Comparison of ENCODE assay signal across 1 cellular context in the genomic region with DNA sequence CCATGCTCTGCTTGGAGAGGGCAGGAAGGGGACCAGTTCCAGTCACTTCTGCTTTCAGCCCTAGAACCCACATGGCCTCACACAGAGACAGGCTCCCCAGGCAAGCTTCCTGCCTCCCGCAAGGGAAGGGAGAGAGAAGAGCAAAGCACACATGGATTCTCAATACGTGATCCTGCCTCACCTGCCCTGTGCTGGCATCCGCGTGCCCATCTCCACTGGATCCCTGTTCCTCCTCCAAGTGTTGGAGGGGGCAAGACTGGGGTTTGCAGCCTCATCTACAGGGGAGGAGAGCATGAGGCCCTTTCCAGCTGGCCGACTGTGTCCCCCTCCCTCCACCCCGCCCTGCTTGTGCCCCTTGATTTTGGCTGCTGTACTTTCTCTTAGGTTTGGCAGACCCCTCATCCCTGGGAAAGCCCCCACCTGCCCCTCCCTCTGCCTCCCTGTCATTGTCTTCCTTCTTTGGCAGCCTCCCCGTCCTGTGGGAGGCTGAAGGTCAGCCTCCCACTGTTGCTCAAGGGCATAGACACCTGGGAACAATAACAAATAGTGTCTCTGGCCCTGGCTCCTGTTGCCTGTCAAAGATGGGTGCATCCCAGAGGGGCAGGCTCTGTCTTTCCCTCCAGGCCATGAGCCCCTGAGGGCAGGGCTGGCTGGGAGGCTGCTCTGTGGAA.
TF ChIP-seq lines count a peak whose summit lies in the region.

No MANE protein-coding gene starts in this region.

TF ChIP-seq in H1, 55 proteins besides CTCF, POLR2A, EP300 and RAD21:
- TF ChIP-seq, protein P1, sequence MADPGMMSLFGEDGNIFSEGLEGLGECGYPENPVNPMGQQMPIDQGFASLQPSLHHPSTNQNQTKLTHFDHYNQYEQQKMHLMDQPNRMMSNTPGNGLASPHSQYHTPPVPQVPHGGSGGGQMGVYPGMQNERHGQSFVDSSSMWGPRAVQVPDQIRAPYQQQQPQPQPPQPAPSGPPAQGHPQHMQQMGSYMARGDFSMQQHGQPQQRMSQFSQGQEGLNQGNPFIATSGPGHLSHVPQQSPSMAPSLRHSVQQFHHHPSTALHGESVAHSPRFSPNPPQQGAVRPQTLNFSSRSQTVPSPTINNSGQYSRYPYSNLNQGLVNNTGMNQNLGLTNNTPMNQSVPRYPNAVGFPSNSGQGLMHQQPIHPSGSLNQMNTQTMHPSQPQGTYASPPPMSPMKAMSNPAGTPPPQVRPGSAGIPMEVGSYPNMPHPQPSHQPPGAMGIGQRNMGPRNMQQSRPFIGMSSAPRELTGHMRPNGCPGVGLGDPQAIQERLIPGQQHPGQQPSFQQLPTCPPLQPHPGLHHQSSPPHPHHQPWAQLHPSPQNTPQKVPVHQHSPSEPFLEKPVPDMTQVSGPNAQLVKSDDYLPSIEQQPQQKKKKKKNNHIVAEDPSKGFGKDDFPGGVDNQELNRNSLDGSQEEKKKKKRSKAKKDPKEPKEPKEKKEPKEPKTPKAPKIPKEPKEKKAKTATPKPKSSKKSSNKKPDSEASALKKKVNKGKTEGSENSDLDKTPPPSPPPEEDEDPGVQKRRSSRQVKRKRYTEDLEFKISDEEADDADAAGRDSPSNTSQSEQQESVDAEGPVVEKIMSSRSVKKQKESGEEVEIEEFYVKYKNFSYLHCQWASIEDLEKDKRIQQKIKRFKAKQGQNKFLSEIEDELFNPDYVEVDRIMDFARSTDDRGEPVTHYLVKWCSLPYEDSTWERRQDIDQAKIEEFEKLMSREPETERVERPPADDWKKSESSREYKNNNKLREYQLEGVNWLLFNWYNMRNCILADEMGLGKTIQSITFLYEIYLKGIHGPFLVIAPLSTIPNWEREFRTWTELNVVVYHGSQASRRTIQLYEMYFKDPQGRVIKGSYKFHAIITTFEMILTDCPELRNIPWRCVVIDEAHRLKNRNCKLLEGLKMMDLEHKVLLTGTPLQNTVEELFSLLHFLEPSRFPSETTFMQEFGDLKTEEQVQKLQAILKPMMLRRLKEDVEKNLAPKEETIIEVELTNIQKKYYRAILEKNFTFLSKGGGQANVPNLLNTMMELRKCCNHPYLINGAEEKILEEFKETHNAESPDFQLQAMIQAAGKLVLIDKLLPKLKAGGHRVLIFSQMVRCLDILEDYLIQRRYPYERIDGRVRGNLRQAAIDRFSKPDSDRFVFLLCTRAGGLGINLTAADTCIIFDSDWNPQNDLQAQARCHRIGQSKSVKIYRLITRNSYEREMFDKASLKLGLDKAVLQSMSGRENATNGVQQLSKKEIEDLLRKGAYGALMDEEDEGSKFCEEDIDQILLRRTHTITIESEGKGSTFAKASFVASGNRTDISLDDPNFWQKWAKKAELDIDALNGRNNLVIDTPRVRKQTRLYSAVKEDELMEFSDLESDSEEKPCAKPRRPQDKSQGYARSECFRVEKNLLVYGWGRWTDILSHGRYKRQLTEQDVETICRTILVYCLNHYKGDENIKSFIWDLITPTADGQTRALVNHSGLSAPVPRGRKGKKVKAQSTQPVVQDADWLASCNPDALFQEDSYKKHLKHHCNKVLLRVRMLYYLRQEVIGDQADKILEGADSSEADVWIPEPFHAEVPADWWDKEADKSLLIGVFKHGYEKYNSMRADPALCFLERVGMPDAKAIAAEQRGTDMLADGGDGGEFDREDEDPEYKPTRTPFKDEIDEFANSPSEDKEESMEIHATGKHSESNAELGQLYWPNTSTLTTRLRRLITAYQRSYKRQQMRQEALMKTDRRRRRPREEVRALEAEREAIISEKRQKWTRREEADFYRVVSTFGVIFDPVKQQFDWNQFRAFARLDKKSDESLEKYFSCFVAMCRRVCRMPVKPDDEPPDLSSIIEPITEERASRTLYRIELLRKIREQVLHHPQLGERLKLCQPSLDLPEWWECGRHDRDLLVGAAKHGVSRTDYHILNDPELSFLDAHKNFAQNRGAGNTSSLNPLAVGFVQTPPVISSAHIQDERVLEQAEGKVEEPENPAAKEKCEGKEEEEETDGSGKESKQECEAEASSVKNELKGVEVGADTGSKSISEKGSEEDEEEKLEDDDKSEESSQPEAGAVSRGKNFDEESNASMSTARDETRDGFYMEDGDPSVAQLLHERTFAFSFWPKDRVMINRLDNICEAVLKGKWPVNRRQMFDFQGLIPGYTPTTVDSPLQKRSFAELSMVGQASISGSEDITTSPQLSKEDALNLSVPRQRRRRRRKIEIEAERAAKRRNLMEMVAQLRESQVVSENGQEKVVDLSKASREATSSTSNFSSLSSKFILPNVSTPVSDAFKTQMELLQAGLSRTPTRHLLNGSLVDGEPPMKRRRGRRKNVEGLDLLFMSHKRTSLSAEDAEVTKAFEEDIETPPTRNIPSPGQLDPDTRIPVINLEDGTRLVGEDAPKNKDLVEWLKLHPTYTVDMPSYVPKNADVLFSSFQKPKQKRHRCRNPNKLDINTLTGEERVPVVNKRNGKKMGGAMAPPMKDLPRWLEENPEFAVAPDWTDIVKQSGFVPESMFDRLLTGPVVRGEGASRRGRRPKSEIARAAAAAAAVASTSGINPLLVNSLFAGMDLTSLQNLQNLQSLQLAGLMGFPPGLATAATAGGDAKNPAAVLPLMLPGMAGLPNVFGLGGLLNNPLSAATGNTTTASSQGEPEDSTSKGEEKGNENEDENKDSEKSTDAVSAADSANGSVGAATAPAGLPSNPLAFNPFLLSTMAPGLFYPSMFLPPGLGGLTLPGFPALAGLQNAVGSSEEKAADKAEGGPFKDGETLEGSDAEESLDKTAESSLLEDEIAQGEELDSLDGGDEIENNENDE (IDR thresholded peaks at IDR 0.05; ENCODE audit: insufficient replicate concordance, low read length), result no peak
- TF ChIP-seq SP1 (IDR thresholded peaks at IDR 0.05; ENCODE audit: low read depth, low read length) (no peak), JUND (IDR thresholded peaks at IDR 0.05; ENCODE audit: low read length) (no peak), HDAC2 (IDR thresholded peaks at IDR 0.05; ENCODE audit: borderline replicate concordance in 1 of 2, low read depth in 2 of 2, low read length in 2 of 2) (no peak), CHD2 (IDR thresholded peaks at IDR 0.05; ENCODE audit: low read length) (no peak), GTF2F1 (IDR thresholded peaks at IDR 0.05; ENCODE audit: borderline replicate concordance, low read depth, low read length) (no peak)
- TF ChIP-seq, protein P2, sequence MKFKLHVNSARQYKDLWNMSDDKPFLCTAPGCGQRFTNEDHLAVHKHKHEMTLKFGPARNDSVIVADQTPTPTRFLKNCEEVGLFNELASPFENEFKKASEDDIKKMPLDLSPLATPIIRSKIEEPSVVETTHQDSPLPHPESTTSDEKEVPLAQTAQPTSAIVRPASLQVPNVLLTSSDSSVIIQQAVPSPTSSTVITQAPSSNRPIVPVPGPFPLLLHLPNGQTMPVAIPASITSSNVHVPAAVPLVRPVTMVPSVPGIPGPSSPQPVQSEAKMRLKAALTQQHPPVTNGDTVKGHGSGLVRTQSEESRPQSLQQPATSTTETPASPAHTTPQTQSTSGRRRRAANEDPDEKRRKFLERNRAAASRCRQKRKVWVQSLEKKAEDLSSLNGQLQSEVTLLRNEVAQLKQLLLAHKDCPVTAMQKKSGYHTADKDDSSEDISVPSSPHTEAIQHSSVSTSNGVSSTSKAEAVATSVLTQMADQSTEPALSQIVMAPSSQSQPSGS (IDR thresholded peaks at IDR 0.05; ENCODE audit: low read length), result no peak
TF ChIP-seq in H1: peak in this region for 0.
